Comparison of ENCODE assay signal across 22 cellular contexts in genomic region chrX:2863646-2864045, GRCh38. TPM values are rescaled to one million over a fixed set of nuclear protein-coding genes. Genes with fewer than 3 reads are reported as not detected.
DNase-seq lines count a peak whose midpoint lies in the region; ATAC-seq, FAIRE-seq and TF ChIP-seq lines count a peak whose summit lies in the region.
"Had no signal": no experiment of that assay in that cellular context is flagged by ENCODE, and none has a peak within 500 bp of the region (broad histone marks: within the 10 kb centered on the region; RNA-seq: fewer than 3 reads in every experiment).

No MANE protein-coding gene starts in this region.

- H3K27me3 ChIP-seq in HepG2 (ENCODE audit: control insufficient read depth in 1 of 2, insufficient read depth in 2 of 2, low read length in 2 of 2): no peaks in the 10 kb centered on the region
- H3K27me3 ChIP-seq in right lobe of liver: no peaks in the 10 kb centered on the region
- H3K27me3 ChIP-seq in astrocyte (ENCODE audit: insufficient read depth, low read length): no peaks in the 10 kb centered on the region
- no peaks in the 10 kb centered on the region for H3K27me3 ChIP-seq in keratinocyte (ENCODE audit: control insufficient read depth, extremely low read depth, insufficient read depth, low read length)
- no peaks in the 10 kb centered on the region for H3K27me3 ChIP-seq in upper lobe of right lung
- H3K27me3 ChIP-seq: esophagus squamous epithelium had no signal

- POLR2A ChIA-PET in HepG2 (lab: Yijun Ruan, JAX) (no interaction called here), T-cell (lab: Charles Lee) (no interaction called here)
- POLR2A ChIA-PET in activated CD4-positive, alpha-beta memory T cell treated with anti-CD3 and anti-CD28 coated beads, Interleukin-2, amount 10 ng/mL, durations not matched to agents 7 days and 5 days (lab: Charles Lee): no interaction called here

- TF ChIP-seq EP300 in HepG2 (IDR thresholded peaks at IDR 0.05; ENCODE audit: low read depth in 2 of 2, low read length in 2 of 2) (no peak), HepG2 (CRISPR knock-in tag; IDR thresholded peaks at IDR 0.05; ENCODE audit: borderline replicate concordance) (no peak)

- dilution Hi-C loops in keratinocyte (cut with MboI; ENCODE audit: extremely low pct_ligation_motif_present, low sequenced_read_pairs): loop anchor here (25.0 kb wide), 1 partner anchor 174 kb away; the partner anchor contains the start of gene ARSF

- H3K4me1 Mint-ChIP-seq in astrocyte (ENCODE audit: low read depth, unreplicated experiment) (peaks cover 6% of the 10 kb centered on the region), T-cell (no peaks in the 10 kb centered on the region)
- H3K4me1 Mint-ChIP-seq in activated CD4-positive, alpha-beta memory T cell treated with anti-CD3 and anti-CD28 coated beads, Interleukin-2, amount 10 ng/mL, durations not matched to agents 7 days and 5 days: no peaks in the 10 kb centered on the region

- H3K36me3 Mint-ChIP-seq in astrocyte (ENCODE audit: low read depth, unreplicated experiment) (peaks cover 2% of the 10 kb centered on the region), T-cell (no peaks in the 10 kb centered on the region)
- H3K36me3 Mint-ChIP-seq in activated CD4-positive, alpha-beta memory T cell treated with anti-CD3 and anti-CD28 coated beads, Interleukin-2, amount 10 ng/mL, durations not matched to agents 7 days and 5 days (ENCODE audit: low read depth): no peaks in the 10 kb centered on the region

- no peak for TF ChIP-seq POLR2A in HepG2 (IDR thresholded peaks at IDR 0.05; ENCODE audit: insufficient read depth in 1 of 2, low read depth in 2 of 2, low read length in 2 of 2)
- no peak for TF ChIP-seq POLR2A in right lobe of liver (IDR thresholded peaks at IDR 0.05)

- no peak for ATAC-seq in HepG2
- no peak for ATAC-seq in right lobe of liver
- ATAC-seq in upper lobe of right lung: peak; percentile 41
- ATAC-seq in T-cell (replicated peaks in 1 of 4): no peak

- TF ChIP-seq CTCF in HepG2 (CRISPR knock-in tag; IDR thresholded peaks at IDR 0.05): no peak
- TF ChIP-seq CTCF in right lobe of liver (IDR thresholded peaks at IDR 0.05): no peak
- TF ChIP-seq CTCF in astrocyte (IDR thresholded peaks at IDR 0.05; ENCODE audit: insufficient read depth, low read depth, low read length): no peak
- TF ChIP-seq CTCF in keratinocyte (optimal IDR thresholded peaks at IDR 0.05 in 1 of 3, IDR thresholded peaks at IDR 0.05 in 1 of 3, conservative IDR thresholded peaks at IDR 0.05 in 1 of 3; ENCODE audit: extremely low read depth in 1 of 3, insufficient read depth in 2 of 3, low read length in 3 of 3): no peak
- TF ChIP-seq CTCF in upper lobe of right lung (IDR thresholded peaks at IDR 0.05): no peak
- no peak for TF ChIP-seq CTCF in GM13977 (IDR thresholded peaks at IDR 0.05; ENCODE audit: extremely low read depth, insufficient read depth, missing control alignments)

- CTCF ChIA-PET in HepG2 (lab: Yijun Ruan, JAX; ENCODE audit: low intra/inter-chr PET ratio, low total read pairs): no interaction called here
- CTCF ChIA-PET in T-cell (lab: Charles Lee): no interaction called here
- CTCF ChIA-PET in activated CD4-positive, alpha-beta memory T cell treated with anti-CD3 and anti-CD28 coated beads, Interleukin-2, amount 10 ng/mL, durations not matched to agents 7 days and 5 days (lab: Charles Lee): no interaction called here

- no peak for DNase-seq in HepG2 (ENCODE audit: low spot score)
- no peak for DNase-seq in right lobe of liver
- peak; percentile 16 for DNase-seq in astrocyte (ENCODE audit: low read depth)
- DNase-seq in keratinocyte (ENCODE audit: low read depth, low spot score): peak; percentile 1
- DNase-seq in upper lobe of right lung: no peak
- DNase-seq in T-cell: no peak
- no peak for DNase-seq in activated CD4-positive, alpha-beta memory T cell treated with anti-CD3 and anti-CD28 coated beads, Interleukin-2, amount 10 ng/mL, durations not matched to agents 7 days and 5 days
- DNase-seq in GM13977 (ENCODE audit: low spot score): no peak
- DNase-seq: activated CD4-positive, alpha-beta T cell treated with anti-CD3 and anti-CD28 coated beads for 1 hour; central memory CD4-positive, alpha-beta T cell; DMS 273 treated with DMSO at 0.1 percent for 48 hours; effector CD4-positive, alpha-beta T cell; esophagus squamous epithelium; KBM-7; NCI-H187; NCI-H226; NK-92 treated with Interleukin-12 subunit alpha and Interleukin-12 subunit beta, amount 100 ng/mL, for 24 hours had no signal

- BruUV-seq in HepG2 (replicated peaks; lab: Mats Ljungman, UMichigan): no TSS peak

- H3K4me1 ChIP-seq in HepG2 (ENCODE audit: insufficient read depth, low read length) (peaks cover 19% of the 10 kb centered on the region), right lobe of liver (no peaks in the 10 kb centered on the region), astrocyte (ENCODE audit: insufficient read depth, low read length) (no peaks in the 10 kb centered on the region), keratinocyte (ENCODE audit: control insufficient read depth, extremely low read depth, insufficient read depth, low read length) (no peaks in the 10 kb centered on the region), upper lobe of right lung (no peaks in the 10 kb centered on the region)
- H3K4me1 ChIP-seq: esophagus squamous epithelium, prostate gland had no signal

- no peak overlapping the region for H3K9ac ChIP-seq in HepG2 (ENCODE audit: insufficient read depth, low read depth, low read length)
- no peak overlapping the region for H3K9ac ChIP-seq in astrocyte (ENCODE audit: low read length)
- H3K9ac ChIP-seq in keratinocyte (ENCODE audit: control insufficient read depth, extremely low read depth, insufficient read depth, low read length): no peak overlapping the region

- FAIRE-seq in HepG2 (lab: Jason Lieb, UNC): no peak
- peak; percentile 87 for FAIRE-seq in astrocyte (lab: Jason Lieb, UNC)
- peak; percentile 9 for FAIRE-seq in keratinocyte (lab: Jason Lieb, UNC)
- FAIRE-seq: A204.1, GM12891, RCC 7860 had no signal

- H3K27ac ChIP-seq in HepG2 (ENCODE audit: extremely low read length, insufficient read depth, low read length) (no peak overlapping the region), right lobe of liver (no peak overlapping the region), astrocyte (ENCODE audit: low read depth, low read length) (no peak overlapping the region), keratinocyte (ENCODE audit: control insufficient read depth, insufficient read depth, low read length) (no peak overlapping the region), upper lobe of right lung (no peak overlapping the region)
- H3K27ac ChIP-seq: esophagus squamous epithelium, prostate gland had no signal

- peak overlapping the region; percentile 53 for H3K27ac Mint-ChIP-seq in astrocyte (ENCODE audit: unreplicated experiment)
- no peak overlapping the region for H3K27ac Mint-ChIP-seq in T-cell
- H3K27ac Mint-ChIP-seq in activated CD4-positive, alpha-beta memory T cell treated with anti-CD3 and anti-CD28 coated beads, Interleukin-2, amount 10 ng/mL, durations not matched to agents 7 days and 5 days: no peak overlapping the region
- H3K27ac Mint-ChIP-seq: activated T-helper 2 cell treated with anti-CD3 and anti-CD28 coated beads, Interferon-gamma antibody, Interleukin-2, Interleukin-4, amounts not matched to agents 10 μg/mL and 5 μg/mL and 100 μg/mL, durations not matched to agents 14 hours and 24 hours and 36 hours had no signal

- H3K36me3 ChIP-seq in HepG2 (replicated peaks in 1 of 2; ENCODE audit: control insufficient read depth in 1 of 2, insufficient read depth in 2 of 2, low read length in 2 of 2): peaks cover 0 to 18% of the 10 kb centered on the region in 2 experiments; a peak in 3 of 5 replicates
- H3K36me3 ChIP-seq in right lobe of liver: peaks cover 0 to 38% (median 7%) of the 10 kb centered on the region in 4 donors
- no peaks in the 10 kb centered on the region for H3K36me3 ChIP-seq in astrocyte (ENCODE audit: insufficient read depth, low read length)
- H3K36me3 ChIP-seq in keratinocyte (ENCODE audit: control insufficient read depth in 2 of 2, extremely low read depth in 1 of 2, insufficient read depth in 2 of 2, low read length in 2 of 2): no peaks in the 10 kb centered on the region
- H3K36me3 ChIP-seq in upper lobe of right lung: no peaks in the 10 kb centered on the region
- H3K36me3 ChIP-seq: esophagus squamous epithelium, prostate gland had no signal

- H3K4me2 ChIP-seq in HepG2 (ENCODE audit: low read depth, low read length) (no peak overlapping the region), astrocyte (ENCODE audit: low read length) (no peak overlapping the region), keratinocyte (ENCODE audit: control insufficient read depth, extremely low read depth, insufficient read depth, low read depth, low read length) (no peak overlapping the region)

- 95% methylated on average over 5 of the region's 6 CpGs for WGBS in HepG2 (ENCODE audit: low lambda C conversion rate)
- WGBS in right lobe of liver (ENCODE audit: insufficient coverage, low coverage, low lambda C conversion rate, missing lambda C conversion rate): 71% methylated on average over 6 of the region's 6 CpGs

- H3K9me1 ChIP-seq in keratinocyte (ENCODE audit: control insufficient read depth, extremely low read depth, insufficient read depth, low read length): no peaks in the 10 kb centered on the region

- H3K27me3 Mint-ChIP-seq in astrocyte (ENCODE audit: low read depth, unreplicated experiment) (no peaks in the 10 kb centered on the region), T-cell (peaks cover 9 to 26% of the 10 kb centered on the region in 2 donors)
- no peaks in the 10 kb centered on the region for H3K27me3 Mint-ChIP-seq in activated CD4-positive, alpha-beta memory T cell treated with anti-CD3 and anti-CD28 coated beads, Interleukin-2, amount 10 ng/mL, durations not matched to agents 7 days and 5 days

- H3K4me3 Mint-ChIP-seq in astrocyte (ENCODE audit: unreplicated experiment): no peak overlapping the region
- no peak overlapping the region for H3K4me3 Mint-ChIP-seq in T-cell
- H3K4me3 Mint-ChIP-seq in activated CD4-positive, alpha-beta memory T cell treated with anti-CD3 and anti-CD28 coated beads, Interleukin-2, amount 10 ng/mL, durations not matched to agents 7 days and 5 days: no peak overlapping the region

- H3K79me2 ChIP-seq in HepG2 (ENCODE audit: insufficient read depth, low read length) (no peaks in the 10 kb centered on the region), astrocyte (ENCODE audit: insufficient read depth, low read length) (no peaks in the 10 kb centered on the region), keratinocyte (ENCODE audit: control insufficient read depth, insufficient read depth, low read length) (no peaks in the 10 kb centered on the region)

- H4K20me1 ChIP-seq in HepG2 (ENCODE audit: insufficient read depth, low read length) (no peaks in the 10 kb centered on the region), astrocyte (ENCODE audit: insufficient read depth, low read length) (no peaks in the 10 kb centered on the region), keratinocyte (ENCODE audit: control insufficient read depth, extremely low read depth, insufficient read depth, low read length) (no peaks in the 10 kb centered on the region)

- TF ChIP-seq RAD21 in HepG2 (CRISPR knock-in tag; IDR thresholded peaks at IDR 0.05): no peak

- no peak overlapping the region for H3K4me3 ChIP-seq in HepG2 (replicated peaks in 1 of 3; ENCODE audit: insufficient read depth in 1 of 3, low read depth in 2 of 3, low read length in 3 of 3)
- H3K4me3 ChIP-seq in right lobe of liver: no peak overlapping the region
- no peak overlapping the region for H3K4me3 ChIP-seq in astrocyte (ENCODE audit: insufficient read depth, low read depth, low read length)
- H3K4me3 ChIP-seq in keratinocyte (ENCODE audit: control insufficient read depth in 2 of 3, extremely low read depth in 1 of 3, insufficient read depth in 2 of 3, low read depth in 1 of 3, low read length in 3 of 3): no peak overlapping the region
- H3K4me3 ChIP-seq in upper lobe of right lung: no peak overlapping the region
- H3K4me3 ChIP-seq: esophagus squamous epithelium, prostate gland had no signal

- H2AFZ ChIP-seq in HepG2 (ENCODE audit: low read length) (no peak overlapping the region), astrocyte (ENCODE audit: low read depth, low read length) (no peak overlapping the region), keratinocyte (ENCODE audit: control insufficient read depth, low read length) (no peak overlapping the region)

- in situ Hi-C loops in HepG2 (cut with HindIII; ENCODE audit: extremely low pct_ligation_motif_present, low pct_unique_long_range_greater_than_20kb) (no loop called here), GM13977 (cut with MboI; ENCODE audit: low pct_unique_long_range_greater_than_20kb, low sequenced_read_pairs, unreplicated experiment) (no loop called here)

- H3K9me3 ChIP-seq in HepG2 (ENCODE audit: low read length): no peaks in the 10 kb centered on the region
- no peaks in the 10 kb centered on the region for H3K9me3 ChIP-seq in right lobe of liver
- H3K9me3 ChIP-seq in astrocyte (ENCODE audit: insufficient read depth, low read depth, low read length): no peaks in the 10 kb centered on the region
- H3K9me3 ChIP-seq in keratinocyte (ENCODE audit: control insufficient read depth, low read depth, low read length): no peaks in the 10 kb centered on the region
- no peaks in the 10 kb centered on the region for H3K9me3 ChIP-seq in upper lobe of right lung
- H3K9me3 ChIP-seq: esophagus squamous epithelium, prostate gland had no signal

- H3K9me3 Mint-ChIP-seq in astrocyte (ENCODE audit: unreplicated experiment) (no peaks in the 10 kb centered on the region), T-cell (no peaks in the 10 kb centered on the region)
- no peaks in the 10 kb centered on the region for H3K9me3 Mint-ChIP-seq in activated CD4-positive, alpha-beta memory T cell treated with anti-CD3 and anti-CD28 coated beads, Interleukin-2, amount 10 ng/mL, durations not matched to agents 7 days and 5 days
- H3K9me3 Mint-ChIP-seq: activated T-helper 2 cell treated with anti-CD3 and anti-CD28 coated beads, Interferon-gamma antibody, Interleukin-2, Interleukin-4, amounts not matched to agents 10 μg/mL and 5 μg/mL and 100 μg/mL, durations not matched to agents 14 hours and 24 hours and 36 hours had no signal

- intact Hi-C loops in HepG2 (cut with micrococcal nuclease; ENCODE audit: unreplicated experiment): no loop called here
- intact Hi-C loops in right lobe of liver (cut with DNase I): no loop called here
- intact Hi-C loops in upper lobe of right lung (cut with DNase I): no loop called here

RNA-seq across cellular contexts. Expression of gene GYG2, which starts 34.9 kb away (rescaled TPM):
- total RNA-seq in HepG2 (2016; rRNA removed; fragmentation: Illumina TruSeq; extraction: Trizol) (24.3 and 31.7 TPM in 2 replicates), right lobe of liver (10 to 100 TPM; 17.6 to 27.7 (median 21.3) TPM), astrocyte (15.5 and 16.3 TPM in 2 replicates), upper lobe of right lung (1.4 TPM), T-cell (under 1 TPM in 1 of 5 donors, not detected in 4; 0.23 TPM)
- total RNA-seq in HepG2 (2016; cell fraction: cytosol; rRNA removed; fragmentation: Illumina TruSeq; extraction: Trizol; ENCODE audit: low read depth): 6.7 and 8.4 TPM in 2 replicates
- 22.5 and 30.3 TPM in 2 replicates for total RNA-seq in HepG2 (2016; cell fraction: insoluble cytoplasmic fraction; rRNA removed; fragmentation: Illumina TruSeq; extraction: Trizol)
- 22.4 and 23.0 TPM in 2 replicates for total RNA-seq in HepG2 (2016; cell fraction: membrane; rRNA removed; fragmentation: Illumina TruSeq; extraction: Trizol)
- 16.0 and 17.3 TPM in 2 replicates for total RNA-seq in HepG2 (2016; cell fraction: nucleus; rRNA removed; fragmentation: Illumina TruSeq; extraction: Trizol)
- polyA plus RNA-seq in HepG2 (2011; rRNA removed) (19.8 and 20.0 TPM in 2 replicates), keratinocyte (0.05 to 0.08 TPM in 2 of 3 replicates, not detected in the other)
- 16.9 and 19.2 TPM in 2 replicates for polyA plus RNA-seq in HepG2 (2011; cell fraction: cytosol; rRNA removed)
- 14.1 and 16.8 TPM in 2 replicates for polyA plus RNA-seq in HepG2 (2011; cell fraction: nucleus; rRNA removed)
- polyA plus RNA-seq in HepG2 (2012): 11.2 and 14.3 TPM in 2 replicates
- 6.2 and 7.5 TPM in 2 replicates for polyA plus RNA-seq in HepG2 (2016; cell fraction: cytosol; fragmentation: Illumina TruSeq; extraction: Trizol; ENCODE audit: low read depth)
- 37.0 and 37.2 TPM in 2 replicates for polyA plus RNA-seq in HepG2 (2016; cell fraction: insoluble cytoplasmic fraction; fragmentation: Illumina TruSeq; extraction: Trizol; ENCODE audit: low read depth)
- 16.2 and 16.5 TPM in 2 replicates for polyA plus RNA-seq in HepG2 (2016; cell fraction: membrane; fragmentation: Illumina TruSeq; extraction: Trizol; ENCODE audit: low read depth)
- 34.6 and 35.1 TPM in 2 replicates for polyA plus RNA-seq in HepG2 (2016; cell fraction: nucleus; fragmentation: Illumina TruSeq; extraction: Trizol; ENCODE audit: insufficient read depth, low read depth)
- 64.2 TPM in 1 of 2 replicates, not detected in the other for polyA minus RNA-seq in HepG2 (2011; rRNA and poly(A)+ RNA removed; ENCODE audit: low replicate concordance)
- 19.9 and 20.0 TPM in 2 replicates for polyA minus RNA-seq in HepG2 (2011; cell fraction: cytosol; rRNA and poly(A)+ RNA removed)
- polyA minus RNA-seq in HepG2 (2011; cell fraction: nucleus; rRNA and poly(A)+ RNA removed): 8.0 and 12.1 TPM in 2 replicates
- polyA plus RNA-seq in keratinocyte (2011; ENCODE audit: low read depth): not detected
- 0.07 TPM in 1 of 2 replicates, not detected in the other for polyA plus RNA-seq in keratinocyte (2011; cell fraction: cytosol; rRNA removed)
- not detected in 2 replicates for polyA plus RNA-seq in keratinocyte (2011; cell fraction: nucleus; rRNA removed)
- not detected in 2 replicates for polyA plus RNA-seq in keratinocyte (2012; ENCODE audit: low replicate concordance)
- polyA minus RNA-seq in keratinocyte: 0.10 to 0.54 TPM (median 0.10 TPM) in 3 replicates
- not detected for polyA minus RNA-seq in keratinocyte (2011; cell fraction: cytosol; rRNA and poly(A)+ RNA removed)
- not detected in 2 replicates for polyA minus RNA-seq in keratinocyte (2011; cell fraction: nucleus; rRNA and poly(A)+ RNA removed)
- not detected for total RNA-seq in activated CD4-positive, alpha-beta memory T cell treated with anti-CD3 and anti-CD28 coated beads, Interleukin-2, amount 10 ng/mL, durations not matched to agents 7 days and 5 days
- total RNA-seq: activated T-helper 2 cell treated with anti-CD3 and anti-CD28 coated beads, Interferon-gamma antibody, Interleukin-2, Interleukin-4, amounts not matched to agents 10 μg/mL and 5 μg/mL and 100 μg/mL, durations not matched to agents 14 hours and 24 hours and 36 hours had no signal

Comparison
In these comparisons a context has a peak if more than half of its experiments do, and no peak if none do; other contexts are left out.
1. DNase-seq: peak in astrocyte (single experiment) and keratinocyte (single experiment); none in HepG2 (single experiment), right lobe of liver (0 of 3), upper lobe of right lung (single experiment), T-cell (0 of 34), activated CD4-positive, alpha-beta memory T cell treated with anti-CD3 and anti-CD28 coated beads, Interleukin-2, amount 10 ng/mL, durations not matched to agents 7 days and 5 days (single experiment) and GM13977 (single experiment).